Comparison of ENCODE assay signal across 8 cellular contexts in the genomic region with DNA sequence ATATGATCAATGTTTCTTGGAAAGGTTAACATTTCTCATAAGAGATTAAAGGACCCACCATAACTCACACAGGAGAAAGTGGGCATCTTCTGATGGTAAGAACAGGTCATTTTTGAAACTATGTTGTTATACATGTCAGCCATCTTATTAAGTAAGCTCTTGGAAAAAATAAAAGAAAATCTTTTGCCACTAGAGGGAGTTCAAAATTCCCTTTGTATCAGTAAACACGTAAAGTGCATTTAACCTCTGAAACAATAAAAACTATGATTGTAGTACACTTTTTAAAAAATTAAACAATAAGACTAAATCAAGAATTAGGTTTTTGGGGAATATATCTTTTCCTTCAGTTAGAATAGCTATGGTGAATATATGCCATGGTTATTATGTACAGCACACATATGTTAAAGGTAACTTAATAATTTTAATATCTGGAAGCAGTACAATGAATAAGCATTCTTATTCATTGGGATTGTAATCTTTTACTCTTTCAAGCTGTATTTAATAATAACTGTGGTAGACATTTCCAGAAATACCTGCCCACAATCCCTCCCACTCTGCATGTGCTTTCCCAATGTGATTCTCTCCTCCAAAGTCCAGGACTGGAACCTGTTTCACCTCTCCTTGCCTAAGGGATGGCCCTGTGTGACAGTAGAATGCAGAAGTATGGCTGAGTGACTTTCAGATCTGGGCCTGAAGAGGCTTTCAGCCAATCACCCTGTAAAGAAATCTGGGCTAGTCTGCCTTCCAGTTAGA.
DNase-seq lines count a peak whose midpoint lies in the region; ATAC-seq and TF ChIP-seq lines count a peak whose summit lies in the region.

No MANE protein-coding gene starts in this region.

- H3K4me3 ChIP-seq in HL-60 (replicated peaks; ENCODE audit: insufficient read depth, low read length) = no peak overlapping the region
- H3K4me3 ChIP-seq in effector memory CD4-positive, alpha-beta T cell (ENCODE audit: insufficient read depth, low read depth, low read length, poor library complexity, severe bottlenecking) = no peak overlapping the region

- ATAC-seq in GM21825 (IDR thresholded peaks at IDR 0.05; ENCODE audit: unreplicated experiment) = no peak

- peaks cover 59% of the 10 kb centered on the region for H3K36me3 Mint-ChIP-seq in nephron progenitor cell (ENCODE audit: low read depth)

- peaks cover 32% of the 10 kb centered on the region for H3K4me1 Mint-ChIP-seq in nephron progenitor cell

- no peak overlapping the region for H3K27ac Mint-ChIP-seq in nephron progenitor cell

- POLR2A ChIA-PET in RWPE1 (lab: Yijun Ruan, JAX; ENCODE audit: low non-redundant PET) = no interaction called here

- CTCF ChIA-PET in RWPE1 (lab: Yijun Ruan, JAX) = interaction anchor here (0.5 to 2.5 kb wide), 20 partner anchors 12 to 649 kb away, joined by 3 to 12 read pairs (median 3); no protein-coding TSS in a partner anchor

- peaks cover 19% of the 10 kb centered on the region for H3K9me3 Mint-ChIP-seq in nephron progenitor cell

- peaks cover 24% of the 10 kb centered on the region for H3K4me1 ChIP-seq in effector memory CD4-positive, alpha-beta T cell (ENCODE audit: control insufficient read depth, insufficient read depth, low read length, poor library complexity, severe bottlenecking)

- DNase-seq in NCI-H1417 (lab: John Stamatoyannopoulos, UW) (peak in 2 of 3 experiments; percentile 41 to 44), NCI-H1417 treated with DMSO at 0.1 percent for 48 hours (lab: John Stamatoyannopoulos, UW) (no peak), HL-60 (ENCODE audit: low read depth in 1 of 2, low spot score in 1 of 2) (peak in 1 of 2 experiments; percentile 41), RWPE1 (ENCODE audit: low spot score) (no peak), nephron progenitor cell (no peak), T-helper 9 cell (no peak)
- no peak for DNase-seq in effector memory CD4-positive, alpha-beta T cell

- no peak overlapping the region for H3K4me3 Mint-ChIP-seq in nephron progenitor cell

- no peaks in the 10 kb centered on the region for H3K27me3 ChIP-seq in HL-60 (ENCODE audit: insufficient read depth, poor library complexity, severe bottlenecking)
- no peaks in the 10 kb centered on the region for H3K27me3 ChIP-seq in effector memory CD4-positive, alpha-beta T cell (replicated peaks; ENCODE audit: control insufficient read depth, insufficient read depth, low read length, poor library complexity, severe bottlenecking)

- TF ChIP-seq CTCF in HL-60 (IDR thresholded peaks at IDR 0.05; ENCODE audit: insufficient read depth, low read length) = no peak
- TF ChIP-seq CTCF in RWPE1 (conservative IDR thresholded peaks at IDR 0.05; ENCODE audit: low read depth) = peak; percentile 69
- peak; percentile 49 for TF ChIP-seq CTCF in nephron progenitor cell (IDR thresholded peaks at IDR 0.05)

- H3K27ac ChIP-seq in HL-60 (replicated peaks) (peak overlapping the region; percentile 70), RWPE1 (peak overlapping the region; percentile 44; the same call in 1 of the 2 replicates)
- peak overlapping the region; percentile 63 for H3K27ac ChIP-seq in effector memory CD4-positive, alpha-beta T cell (ENCODE audit: insufficient read depth, low read length, poor library complexity, severe bottlenecking)

- H3K36me3 ChIP-seq in effector memory CD4-positive, alpha-beta T cell (ENCODE audit: control insufficient read depth, insufficient read depth, low read length) = no peaks in the 10 kb centered on the region

- no peaks in the 10 kb centered on the region for H3K9me3 ChIP-seq in effector memory CD4-positive, alpha-beta T cell (ENCODE audit: control insufficient read depth, low read length)

- no peaks in the 10 kb centered on the region for H3K27me3 Mint-ChIP-seq in nephron progenitor cell (ENCODE audit: low read depth, poor library complexity)

Comparison
In these comparisons a context has a peak if more than half of its experiments do, and no peak if none do; other contexts are left out.
1. DNase-seq: peak in NCI-H1417 (2 of 3); none in NCI-H1417 treated with DMSO at 0.1 percent for 48 hours (single experiment), RWPE1 (single experiment), effector memory CD4-positive, alpha-beta T cell (0 of 3), nephron progenitor cell (single experiment) and T-helper 9 cell (single experiment).
2. Peak in every context shown above with its lines, with median percentiles within 50 percentile points of each other: H3K27ac ChIP-seq.